ENCODE assay signal across 36 cellular contexts in genomic region chr4:75817901-75818300, GRCh38.
"Had no signal": no experiment of that assay in that cellular context is flagged by ENCODE, and none has a peak within 500 bp of the region (broad histone marks: within the 10 kb centered on the region; RNA-seq: fewer than 3 reads in every experiment).

No MANE protein-coding gene starts in this region.

- DNase-seq: activated CD4-positive, alpha-beta memory T cell treated with anti-CD3 and anti-CD28 coated beads for 36 hours; activated CD4-positive, alpha-beta T cell treated with anti-CD3 and anti-CD28 coated beads for 48 hours; activated CD4-positive, alpha-beta T cell treated with anti-CD3 and anti-CD28 coated beads, Interleukin-2, amount 50 U/mL, for 1 hour; activated CD4-positive, alpha-beta T cell treated with anti-CD3 and anti-CD28 coated beads, Interleukin-2, amount 50 U/mL, for 4 hours; activated CD4-positive, CD25-positive, alpha-beta regulatory T cell; activated CD8-positive, alpha-beta memory T cell treated with anti-CD3 and anti-CD28 coated beads, Interleukin-2, amount 50 U/mL, for 4 hours; activated CD8-positive, alpha-beta T cell treated with anti-CD3 and anti-CD28 coated beads for 36 hours; activated effector memory CD4-positive, alpha-beta T cell treated with anti-CD3 and anti-CD28 coated beads, Interleukin-2, amount 50 U/mL, for 16 hours; activated gamma-delta T cell treated with Interleukin-2 at 50 U/mL for 16 hours; activated naive CD4-positive, alpha-beta T cell; activated naive CD4-positive, alpha-beta T cell treated with anti-CD3 and anti-CD28 coated beads, Interleukin-2, amount 10 ng/mL, durations not matched to agents 7 days and 5 days; activated naive CD8-positive, alpha-beta T cell treated with anti-CD3 and anti-CD28 coated beads, Interleukin-2, amount 10 ng/mL, durations not matched to agents 7 days and 5 days; activated naive CD8-positive, alpha-beta T cell treated with anti-CD3 and anti-CD28 coated beads, Interleukin-2, amount 50 U/mL, for 24 hours; activated T-cell treated with anti-CD3 and anti-CD28 coated beads for 4 hours; activated T-cell treated with anti-CD3 and anti-CD28 coated beads, Interleukin-2, amount 50 U/mL, for 1 hour; activated T-cell treated with anti-CD3 and anti-CD28 coated beads, Interleukin-2, amount 50 U/mL, for 4 hours; activated T-cell treated with anti-CD3 and anti-CD28 coated beads, Interleukin-2, amount 50 U/mL, for 72 hours; amygdala; anterior cingulate cortex; caudate nucleus; cerebellar nuclear complex; T-helper 1 cell; T-helper 2 cell; T-helper 9 cell had no signal

- H3K9me3 ChIP-seq: ascending aorta had no signal

- H3K27ac ChIP-seq: ascending aorta, cardiac muscle cell, VCaP had no signal

- H3K27me3 Mint-ChIP-seq: activated CD4-positive, alpha-beta memory T cell treated with anti-CD3 and anti-CD28 coated beads for 36 hours; activated CD8-positive, alpha-beta T cell treated with anti-CD3 and anti-CD28 coated beads for 36 hours; activated naive CD4-positive, alpha-beta T cell treated with anti-CD3 and anti-CD28 coated beads, Interleukin-2, amount 10 ng/mL, durations not matched to agents 7 days and 5 days; activated naive CD4-positive, alpha-beta T cell treated with anti-CD3 and anti-CD28 coated beads, Interleukin-2, amount 50 U/mL, for 24 hours; activated naive CD8-positive, alpha-beta T cell; activated naive CD8-positive, alpha-beta T cell treated with anti-CD3 and anti-CD28 coated beads, Interleukin-2, amount 10 ng/mL, durations not matched to agents 7 days and 5 days; activated naive CD8-positive, alpha-beta T cell treated with anti-CD3 and anti-CD28 coated beads, Interleukin-2, amount 50 U/mL, for 24 hours; activated T-helper 17 cell treated with anti-CD3 and anti-CD28 coated beads, Interleukin-2, amount 50 U/mL, for 72 hours; brain; central memory CD8-positive, alpha-beta T cell had no signal

- H3K4me1 ChIP-seq: ascending aorta had no signal

- H3K27ac Mint-ChIP-seq: activated CD4-positive, alpha-beta memory T cell treated with anti-CD3 and anti-CD28 coated beads for 36 hours; activated CD8-positive, alpha-beta T cell treated with anti-CD3 and anti-CD28 coated beads for 36 hours; activated naive CD4-positive, alpha-beta T cell treated with anti-CD3 and anti-CD28 coated beads, Interleukin-2, amount 10 ng/mL, durations not matched to agents 7 days and 5 days; activated naive CD4-positive, alpha-beta T cell treated with anti-CD3 and anti-CD28 coated beads, Interleukin-2, amount 50 U/mL, for 24 hours; activated naive CD8-positive, alpha-beta T cell; activated naive CD8-positive, alpha-beta T cell treated with anti-CD3 and anti-CD28 coated beads, Interleukin-2, amount 10 ng/mL, durations not matched to agents 7 days and 5 days; activated naive CD8-positive, alpha-beta T cell treated with anti-CD3 and anti-CD28 coated beads, Interleukin-2, amount 50 U/mL, for 24 hours; activated T-cell treated with anti-CD3 and anti-CD28 coated beads, Interleukin-2, amount 50 U/mL, for 72 hours; activated T-helper 1 cell treated with anti-CD3 and anti-CD28 coated beads, Interleukin-12 subunit alpha, Interleukin-12 subunit beta, Interleukin-2, Interleukin-4 antibody, amounts not matched to agents 30 ng/mL and 10 ng/mL and 1 ng/mL, durations not matched to agents 14 hours and 24 hours and 36 hours; activated T-helper 17 cell treated with anti-CD3 and anti-CD28 coated beads, Interleukin-2, amount 50 U/mL, for 72 hours; brain; T-helper 1 cell treated with Interleukin-12 subunit alpha and Interleukin-12 subunit beta and Interleukin-4 antibody, amounts not matched to agents 30 μg/mL and 1 μg/mL, for 36 hours; T-helper 2 cell treated with Interferon-gamma antibody and Interleukin-4, amounts not matched to agents 5 μg/mL and 100 μg/mL, for 36 hours had no signal

- H3K4me1 Mint-ChIP-seq: activated naive CD4-positive, alpha-beta T cell treated with anti-CD3 and anti-CD28 coated beads, Interleukin-2, amount 10 ng/mL, durations not matched to agents 7 days and 5 days; activated naive CD4-positive, alpha-beta T cell treated with anti-CD3 and anti-CD28 coated beads, Interleukin-2, amount 50 U/mL, for 24 hours; activated naive CD8-positive, alpha-beta T cell treated with anti-CD3 and anti-CD28 coated beads, Interleukin-2, amount 50 U/mL, for 24 hours; activated T-helper 17 cell treated with anti-CD3 and anti-CD28 coated beads, Interleukin-2, amount 50 U/mL, for 72 hours; brain; central memory CD8-positive, alpha-beta T cell had no signal

- H3K27me3 ChIP-seq: ascending aorta, cardiac muscle cell had no signal

- H3K4me3 Mint-ChIP-seq: activated CD4-positive, alpha-beta memory T cell treated with anti-CD3 and anti-CD28 coated beads for 36 hours; activated CD8-positive, alpha-beta T cell treated with anti-CD3 and anti-CD28 coated beads for 36 hours; activated naive CD4-positive, alpha-beta T cell treated with anti-CD3 and anti-CD28 coated beads, Interleukin-2, amount 10 ng/mL, durations not matched to agents 7 days and 5 days; activated naive CD4-positive, alpha-beta T cell treated with anti-CD3 and anti-CD28 coated beads, Interleukin-2, amount 50 U/mL, for 24 hours; activated naive CD8-positive, alpha-beta T cell; activated naive CD8-positive, alpha-beta T cell treated with anti-CD3 and anti-CD28 coated beads, Interleukin-2, amount 10 ng/mL, durations not matched to agents 7 days and 5 days; activated naive CD8-positive, alpha-beta T cell treated with anti-CD3 and anti-CD28 coated beads, Interleukin-2, amount 50 U/mL, for 24 hours; activated T-cell treated with anti-CD3 and anti-CD28 coated beads, Interleukin-2, amount 50 U/mL, for 4 hours; activated T-cell treated with anti-CD3 and anti-CD28 coated beads, Interleukin-2, amount 50 U/mL, for 72 hours; activated T-helper 1 cell treated with anti-CD3 and anti-CD28 coated beads, Interleukin-12 subunit alpha, Interleukin-12 subunit beta, Interleukin-2, Interleukin-4 antibody, amounts not matched to agents 30 ng/mL and 10 ng/mL and 1 ng/mL, durations not matched to agents 14 hours and 24 hours and 36 hours; activated T-helper 17 cell treated with anti-CD3 and anti-CD28 coated beads, Interleukin-2, amount 50 U/mL, for 72 hours; brain; central memory CD8-positive, alpha-beta T cell; T-helper 1 cell treated with Interleukin-12 subunit alpha and Interleukin-12 subunit beta and Interleukin-4 antibody, amounts not matched to agents 30 μg/mL and 1 μg/mL, for 36 hours; T-helper 2 cell treated with Interferon-gamma antibody and Interleukin-4, amounts not matched to agents 5 μg/mL and 100 μg/mL, for 36 hours had no signal

- H3K4me3 ChIP-seq: ascending aorta, cardiac muscle cell had no signal

- H3K9me3 Mint-ChIP-seq: activated CD4-positive, alpha-beta memory T cell treated with anti-CD3 and anti-CD28 coated beads for 36 hours; activated CD8-positive, alpha-beta T cell treated with anti-CD3 and anti-CD28 coated beads for 36 hours; activated naive CD4-positive, alpha-beta T cell treated with anti-CD3 and anti-CD28 coated beads, Interleukin-2, amount 10 ng/mL, durations not matched to agents 7 days and 5 days; activated naive CD4-positive, alpha-beta T cell treated with anti-CD3 and anti-CD28 coated beads, Interleukin-2, amount 50 U/mL, for 24 hours; activated naive CD8-positive, alpha-beta T cell treated with anti-CD3 and anti-CD28 coated beads, Interleukin-2, amount 10 ng/mL, durations not matched to agents 7 days and 5 days; activated naive CD8-positive, alpha-beta T cell treated with anti-CD3 and anti-CD28 coated beads, Interleukin-2, amount 50 U/mL, for 24 hours; activated T-cell treated with anti-CD3 and anti-CD28 coated beads, Interleukin-2, amount 50 U/mL, for 4 hours; activated T-cell treated with anti-CD3 and anti-CD28 coated beads, Interleukin-2, amount 50 U/mL, for 72 hours; activated T-helper 1 cell treated with anti-CD3 and anti-CD28 coated beads, Interleukin-12 subunit alpha, Interleukin-12 subunit beta, Interleukin-2, Interleukin-4 antibody, amounts not matched to agents 30 ng/mL and 10 ng/mL and 1 ng/mL, durations not matched to agents 14 hours and 24 hours and 36 hours; activated T-helper 17 cell treated with anti-CD3 and anti-CD28 coated beads, Interleukin-2, amount 50 U/mL, for 72 hours; brain; central memory CD8-positive, alpha-beta T cell; T-helper 1 cell treated with Interleukin-12 subunit alpha and Interleukin-12 subunit beta and Interleukin-4 antibody, amounts not matched to agents 30 μg/mL and 1 μg/mL, for 36 hours; T-helper 2 cell treated with Interferon-gamma antibody and Interleukin-4, amounts not matched to agents 5 μg/mL and 100 μg/mL, for 36 hours had no signal

- ATAC-seq: activated CD4-positive, CD25-positive, alpha-beta regulatory T cell treated with anti-CD3 and anti-CD28 coated beads, Interleukin-2, amount 50 U/mL, for 24 hours; activated CD8-positive, alpha-beta T cell treated with anti-CD3 and anti-CD28 coated beads for 36 hours; activated naive CD8-positive, alpha-beta T cell treated with anti-CD3 and anti-CD28 coated beads, Interleukin-2, amount 50 U/mL, for 24 hours; activated T-cell treated with anti-CD3 and anti-CD28 coated beads, Interleukin-2, amount 50 U/mL, for 4 hours; activated T-cell treated with anti-CD3 and anti-CD28 coated beads, Interleukin-2, amount 50 U/mL, for 72 hours; activated T-helper 17 cell treated with anti-CD3 and anti-CD28 coated beads, Interleukin-2, amount 50 U/mL, for 72 hours had no signal
